ENCODE assay signal across 2 cellular contexts in genomic region chr22:41238570-41239442, GRCh38.
TF ChIP-seq lines count a peak whose summit lies in the region.

No MANE protein-coding gene starts in this region.

TF ChIP-seq in IMR-90, 13 proteins besides CTCF, POLR2A, EP300 and RAD21:
- TF ChIP-seq MAZ (IDR thresholded peaks at IDR 0.05; ENCODE audit: borderline replicate concordance, low read depth, low read length): no peak
- no peak for TF ChIP-seq CHD1 (IDR thresholded peaks at IDR 0.05; ENCODE audit: low read depth, low read length)
- TF ChIP-seq BHLHE40 (IDR thresholded peaks at IDR 0.05; ENCODE audit: low read depth, low read length): no peak
- no peak for TF ChIP-seq NFE2L2 (IDR thresholded peaks at IDR 0.05; ENCODE audit: low read depth, low read length)
- TF ChIP-seq SMC3 (IDR thresholded peaks at IDR 0.05; ENCODE audit: low read depth, low read length): no peak
- no peak for TF ChIP-seq RCOR1 (IDR thresholded peaks at IDR 0.05; ENCODE audit: insufficient replicate concordance, low read length)
- TF ChIP-seq MXI1 (IDR thresholded peaks at IDR 0.05; ENCODE audit: borderline replicate concordance, low read depth, low read length): no peak
- TF ChIP-seq, protein P1, sequence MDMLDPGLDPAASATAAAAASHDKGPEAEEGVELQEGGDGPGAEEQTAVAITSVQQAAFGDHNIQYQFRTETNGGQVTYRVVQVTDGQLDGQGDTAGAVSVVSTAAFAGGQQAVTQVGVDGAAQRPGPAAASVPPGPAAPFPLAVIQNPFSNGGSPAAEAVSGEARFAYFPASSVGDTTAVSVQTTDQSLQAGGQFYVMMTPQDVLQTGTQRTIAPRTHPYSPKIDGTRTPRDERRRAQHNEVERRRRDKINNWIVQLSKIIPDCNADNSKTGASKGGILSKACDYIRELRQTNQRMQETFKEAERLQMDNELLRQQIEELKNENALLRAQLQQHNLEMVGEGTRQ (IDR thresholded peaks at IDR 0.05; ENCODE audit: low read depth, low read length): no peak
- no peak for TF ChIP-seq FOS (IDR thresholded peaks at IDR 0.05; ENCODE audit: low read depth, low read length)
- no peak for TF ChIP-seq MAFK (IDR thresholded peaks at IDR 0.05; ENCODE audit: low read depth, low read length)
- no peak for TF ChIP-seq CEBPB (IDR thresholded peaks at IDR 0.05; ENCODE audit: low read depth, low read length)
- TF ChIP-seq RFX5 (IDR thresholded peaks at IDR 0.05; ENCODE audit: low read depth, low read length): no peak
- no peak for TF ChIP-seq ELK1 (IDR thresholded peaks at IDR 0.05; ENCODE audit: borderline replicate concordance, low read depth, low read length)
TF ChIP-seq in IMR-90: peak in this region for 0.

TF ChIP-seq in H1, 55 proteins besides CTCF, POLR2A, EP300 and RAD21:
- TF ChIP-seq TCF12 (IDR thresholded peaks at IDR 0.05; ENCODE audit: low read depth, low read length) (no peak), RNF2 (IDR thresholded peaks at IDR 0.05; ENCODE audit: borderline replicate concordance, low read depth, low read length, missing control alignments, poor library complexity, severe bottlenecking) (no peak), SUZ12 (IDR thresholded peaks at IDR 0.05; ENCODE audit: low read length) (no peak), CTBP2 (IDR thresholded peaks at IDR 0.05; ENCODE audit: borderline replicate concordance, insufficient read depth, insufficient read length, low read length) (no peak), GABPA (IDR thresholded peaks at IDR 0.05; ENCODE audit: borderline replicate concordance, insufficient read depth, low read length) (no peak; the same call in 1 of the 2 replicates), POLR2AphosphoS5 (IDR thresholded peaks at IDR 0.05; ENCODE audit: low read depth, low read length) (no peak), SP4 (IDR thresholded peaks at IDR 0.05; ENCODE audit: low read length) (no peak), GTF2F1 (IDR thresholded peaks at IDR 0.05; ENCODE audit: borderline replicate concordance, low read depth, low read length) (no peak), RBBP5 (IDR thresholded peaks at IDR 0.05; ENCODE audit: borderline replicate concordance, low read depth, low read length) (no peak), CHD1 (IDR thresholded peaks at IDR 0.05; ENCODE audit: low read depth, low read length) (no peak), SIN3A (conservative IDR thresholded peaks at IDR 0.05 in 1 of 2, IDR thresholded peaks at IDR 0.05 in 1 of 2; ENCODE audit: low read depth in 1 of 2, low read length in 2 of 2) (no peak), NRF1 (IDR thresholded peaks at IDR 0.05; ENCODE audit: low read depth, low read length) (no peak), SP1 (IDR thresholded peaks at IDR 0.05; ENCODE audit: low read depth, low read length) (no peak), BCL11A (IDR thresholded peaks at IDR 0.05; ENCODE audit: low read depth in 2 of 2, low read length in 2 of 2) (no peak), ATF3 (IDR thresholded peaks at IDR 0.05; ENCODE audit: insufficient read depth, low read depth, low read length) (no peak), SIRT6 (IDR thresholded peaks at IDR 0.05; ENCODE audit: low read length) (no peak)
